In the genomic region with DNA sequence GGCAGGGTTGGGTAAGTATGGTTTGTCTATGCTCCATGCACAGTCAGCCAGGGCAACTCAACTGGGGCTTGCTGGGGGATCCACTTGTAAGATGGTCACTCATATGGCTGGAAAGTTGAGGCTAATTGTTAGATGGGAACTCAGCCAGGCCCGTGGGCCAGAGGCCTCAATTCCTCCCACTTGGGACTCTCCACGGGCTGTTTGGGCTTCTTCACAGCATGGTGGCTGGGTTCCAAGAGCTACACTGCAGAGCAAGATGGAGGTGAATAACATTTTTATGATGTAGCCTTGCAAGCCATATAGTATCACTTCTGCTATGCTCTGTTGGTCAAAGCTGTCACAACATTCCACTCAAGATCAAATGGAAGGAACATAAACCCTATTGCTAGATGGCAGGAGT, we compare ENCODE assay signal across 20 cellular contexts. TPM values are rescaled to one million over a fixed set of nuclear protein-coding genes. Genes with fewer than 3 reads are reported as not detected.
DNase-seq lines count a peak whose midpoint lies in the region; ATAC-seq, FAIRE-seq and TF ChIP-seq lines count a peak whose summit lies in the region.
"Had no signal": no experiment of that assay in that cellular context is flagged by ENCODE, and none has a peak within 500 bp of the region (broad histone marks: within the 10 kb centered on the region; RNA-seq: fewer than 3 reads in every experiment).

No MANE protein-coding gene starts in this region.

- H3K9me3 ChIP-seq in CD8-positive, alpha-beta memory T cell (ENCODE audit: low read length): no peaks in the 10 kb centered on the region
- no peaks in the 10 kb centered on the region for H3K9me3 ChIP-seq in T-helper 17 cell (ENCODE audit: control insufficient read depth, low read length, poor library complexity, severe bottlenecking)
- H3K9me3 ChIP-seq in endothelial cell of umbilical vein (replicated peaks; ENCODE audit: control insufficient read depth, insufficient read depth, low read length): no peaks in the 10 kb centered on the region
- H3K9me3 ChIP-seq: esophagus squamous epithelium, vagina had no signal

- no peaks in the 10 kb centered on the region for H3K79me2 ChIP-seq in endothelial cell of umbilical vein (ENCODE audit: control insufficient read depth, insufficient read depth, low read length)

- no peak for TF ChIP-seq CTCF in CD14-positive monocyte (IDR thresholded peaks at IDR 0.05)
- TF ChIP-seq CTCF in endothelial cell of umbilical vein (IDR thresholded peaks at IDR 0.05; ENCODE audit: extremely low read depth in 1 of 2, insufficient read depth in 1 of 2, low read depth in 1 of 2, low read length in 2 of 2): no peak
- no peak for TF ChIP-seq CTCF in HFFc6 (IDR thresholded peaks at IDR 0.05)

- H3K27ac Mint-ChIP-seq in CD14-positive monocyte: peak overlapping the region; percentile 17 to 84 (median 43)
- peak overlapping the region in 6 of 8 donors; percentile 11 to 80 (median 44) for H3K27ac Mint-ChIP-seq in CD8-positive, alpha-beta memory T cell
- H3K27ac Mint-ChIP-seq in T-helper 17 cell: peak overlapping the region; percentile 95
- H3K27ac Mint-ChIP-seq in HFFc6: no peak overlapping the region

- H3K4me2 ChIP-seq in endothelial cell of umbilical vein (ENCODE audit: insufficient read depth, low read length): peak overlapping the region; percentile 92

- POLR2A ChIA-PET in CD8-positive, alpha-beta memory T cell (lab: Charles Lee): interaction anchor here (0.5 to 1.1 kb wide), 2 partner anchors 38 to 65 kb away, joined by 3 read pairs; no protein-coding TSS in a partner anchor
- POLR2A ChIA-PET in endothelial cell of umbilical vein (lab: Charles Lee): interaction anchor here (1.0 kb wide), 1 partner anchor 16 kb away, joined by 4 read pairs; no protein-coding TSS in a partner anchor

- BruUV-seq in endothelial cell of umbilical vein (replicated peaks; lab: Mats Ljungman, UMichigan): no TSS peak

- ATAC-seq in T-helper 17 cell: no peak

- H3K4me1 ChIP-seq in CD8-positive, alpha-beta memory T cell (ENCODE audit: insufficient read depth, low read length): peaks cover 32% of the 10 kb centered on the region
- peaks cover 18% of the 10 kb centered on the region for H3K4me1 ChIP-seq in endothelial cell of umbilical vein (ENCODE audit: control insufficient read depth, extremely low read depth, insufficient read depth, low read length)

- H3K4me1 Mint-ChIP-seq in CD14-positive monocyte: peaks cover 64% of the 10 kb centered on the region
- peaks cover 50 to 65% (median 64%) of the 10 kb centered on the region in 3 donors for H3K4me1 Mint-ChIP-seq in CD8-positive, alpha-beta memory T cell
- H3K4me1 Mint-ChIP-seq in T-helper 17 cell: peaks cover 46% of the 10 kb centered on the region
- H3K4me1 Mint-ChIP-seq in HFFc6 (ENCODE audit: low read depth): no peaks in the 10 kb centered on the region

- intact Hi-C loops in CD14-positive monocyte (cut with micrococcal nuclease): loop anchor here in 1 of 2 donors (5.0 kb wide), 1 partner anchor 38 kb away; a partner anchor contains a TSS
- intact Hi-C loops in endothelial cell of umbilical vein (cut with micrococcal nuclease): loop anchor here (1.0 to 2.0 kb wide), 3 partner anchors 17 to 39 kb away; a partner anchor contains a TSS

- no peaks in the 10 kb centered on the region for H4K20me1 ChIP-seq in endothelial cell of umbilical vein (replicated peaks; ENCODE audit: control insufficient read depth, extremely low read depth, insufficient read depth, low read length)

- FAIRE-seq in endothelial cell of umbilical vein (lab: Jason Lieb, UNC): no peak
- FAIRE-seq: colon had no signal

- H3K36me3 ChIP-seq in CD8-positive, alpha-beta memory T cell (ENCODE audit: insufficient read depth, low read length): no peaks in the 10 kb centered on the region
- H3K36me3 ChIP-seq in endothelial cell of umbilical vein (ENCODE audit: control insufficient read depth in 2 of 2, extremely low read depth in 1 of 2, insufficient read depth in 2 of 2, low read length in 2 of 2): no peaks in the 10 kb centered on the region
- H3K36me3 ChIP-seq: esophagus squamous epithelium, heart left ventricle, vagina had no signal

- H3K36me3 Mint-ChIP-seq in CD14-positive monocyte (peaks cover 16 to 27% of the 10 kb centered on the region in 2 donors), T-helper 17 cell (ENCODE audit: low read depth) (peaks cover 2% of the 10 kb centered on the region), HFFc6 (ENCODE audit: low read depth) (no peaks in the 10 kb centered on the region)
- H3K36me3 Mint-ChIP-seq in CD8-positive, alpha-beta memory T cell: peaks cover 4 to 16% (median 6%) of the 10 kb centered on the region in 3 donors

- H3K9ac ChIP-seq in endothelial cell of umbilical vein (replicated peaks; ENCODE audit: extremely low read depth, insufficient read depth, low read length): no peak overlapping the region

- H2AFZ ChIP-seq in endothelial cell of umbilical vein (ENCODE audit: low read depth, low read length): peak overlapping the region; percentile 34

- CTCF ChIA-PET in CD8-positive, alpha-beta memory T cell (lab: Charles Lee): interaction anchor here (0.8 kb wide), 1 partner anchor 208 kb away, joined by 3 read pairs; no protein-coding TSS in a partner anchor
- CTCF ChIA-PET in endothelial cell of umbilical vein (lab: Charles Lee): interaction anchor here (1.3 to 1.5 kb wide), 2 partner anchors 20 to 123 kb away, joined by 3 to 4 read pairs; no protein-coding TSS in a partner anchor

- H3K27me3 ChIP-seq in CD8-positive, alpha-beta memory T cell (ENCODE audit: insufficient read depth, low read length, poor library complexity, severe bottlenecking): no peaks in the 10 kb centered on the region
- H3K27me3 ChIP-seq in endothelial cell of umbilical vein (ENCODE audit: control insufficient read depth in 2 of 2, insufficient read depth in 2 of 2, low read length in 2 of 2): no peaks in the 10 kb centered on the region
- H3K27me3 ChIP-seq: esophagus squamous epithelium, heart left ventricle, vagina had no signal

- no peak for TF ChIP-seq POLR2A in endothelial cell of umbilical vein (IDR thresholded peaks at IDR 0.05; ENCODE audit: low read depth, low read length)

- H3K27me3 Mint-ChIP-seq in CD14-positive monocyte (ENCODE audit: low read depth in 3 of 3) (no peaks in the 10 kb centered on the region), T-helper 17 cell (no peaks in the 10 kb centered on the region), HFFc6 (ENCODE audit: insufficient read depth) (no peaks in the 10 kb centered on the region)
- no peaks in the 10 kb centered on the region for H3K27me3 Mint-ChIP-seq in CD8-positive, alpha-beta memory T cell

- H3K4me3 Mint-ChIP-seq in CD14-positive monocyte: peak overlapping the region in 1 of 2 donors; percentile 82
- peak overlapping the region; percentile 72 to 84 (median 75) for H3K4me3 Mint-ChIP-seq in CD8-positive, alpha-beta memory T cell
- peak overlapping the region; percentile 92 for H3K4me3 Mint-ChIP-seq in T-helper 17 cell
- no peak overlapping the region for H3K4me3 Mint-ChIP-seq in HFFc6

- dilution Hi-C loops in endothelial cell of umbilical vein (cut with MboI; ENCODE audit: extremely low pct_ligation_motif_present, low sequenced_read_pairs): no loop called here

- H3K9me1 ChIP-seq in endothelial cell of umbilical vein (replicated peaks; ENCODE audit: control insufficient read depth, extremely low read depth, insufficient read depth, low read length): no peaks in the 10 kb centered on the region

- peaks cover 2 to 7% (median 3%) of the 10 kb centered on the region in 7 donors for H3K9me3 Mint-ChIP-seq in CD14-positive monocyte
- H3K9me3 Mint-ChIP-seq in CD8-positive, alpha-beta memory T cell: no peaks in the 10 kb centered on the region
- peaks cover 45% of the 10 kb centered on the region for H3K9me3 Mint-ChIP-seq in HFFc6

- no peak for DNase-seq in CD14-positive monocyte (ENCODE audit: low spot score)
- DNase-seq in CD8-positive, alpha-beta memory T cell: no peak
- DNase-seq in T-helper 17 cell: no peak
- DNase-seq in endothelial cell of umbilical vein (ENCODE audit: low read depth, low spot score): peak; percentile 47
- no peak for DNase-seq in HFFc6
- DNase-seq in DMS153 treated with DMSO at 0.1 percent for 48 hours (lab: John Stamatoyannopoulos, UW; ENCODE audit: unreplicated experiment): no peak
- DNase-seq in NCI-H2171 treated with DMSO at 0.1 percent for 48 hours (lab: John Stamatoyannopoulos, UW): no peak
- no peak for DNase-seq in H4 (ENCODE audit: low spot score)
- DNase-seq: activated CD8-positive, alpha-beta memory T cell treated with anti-CD3 and anti-CD28 coated beads for 24 hours; amniotic stem cell; C1 segment of cervical spinal cord; esophagus squamous epithelium; heart left ventricle; KG1; NCI-H187; NCI-H69; retina had no signal

- peak overlapping the region; percentile 8 for H3K4me3 ChIP-seq in CD8-positive, alpha-beta memory T cell (ENCODE audit: low read length)
- H3K4me3 ChIP-seq in endothelial cell of umbilical vein (replicated peaks in 1 of 3; ENCODE audit: insufficient read depth in 1 of 3, low read depth in 1 of 3, low read length in 3 of 3): no peak overlapping the region
- H3K4me3 ChIP-seq: vagina had no signal

- no peak overlapping the region for H3K27ac ChIP-seq in CD8-positive, alpha-beta memory T cell (ENCODE audit: low read depth, low read length)
- H3K27ac ChIP-seq in endothelial cell of umbilical vein (ENCODE audit: insufficient read depth, low read depth, low read length): no peak overlapping the region
- H3K27ac ChIP-seq: RWPE1, vagina had no signal

TF ChIP-seq in endothelial cell of umbilical vein, 7 proteins besides CTCF, POLR2A, EP300 and RAD21 (continues in another document):
- no peak for TF ChIP-seq JUN (IDR thresholded peaks at IDR 0.05; ENCODE audit: borderline replicate concordance, insufficient read depth, insufficient read length, low read depth)
- TF ChIP-seq POLR2AphosphoS5 (IDR thresholded peaks at IDR 0.05; ENCODE audit: insufficient read depth, low read depth, low read length): no peak

RNA-seq across cellular contexts. Expression of a gene that starts 39.2 kb away (rescaled TPM):
- polyA plus RNA-seq in CD14-positive monocyte (10 to 100 TPM; 46.6 to 46.7 TPM), endothelial cell of umbilical vein (16.2 and 17.0 TPM in 2 replicates)
- 10 to 100 TPM; 66.2 to 74.4 TPM for total RNA-seq in CD8-positive, alpha-beta memory T cell
- 65.6 TPM for polyA plus RNA-seq in CD8-positive, alpha-beta memory T cell
- total RNA-seq in T-helper 17 cell (100 to 1,000 TPM; 160 to 169 TPM), endothelial cell of umbilical vein (23.5 and 30.6 TPM in 2 replicates)
- polyA plus RNA-seq in endothelial cell of umbilical vein (2011; cell fraction: cytosol; rRNA removed): 11.3 and 13.5 TPM in 2 replicates
- polyA plus RNA-seq in endothelial cell of umbilical vein (2011; cell fraction: nucleus; rRNA removed): 26.0 and 29.5 TPM in 2 replicates
- 10.0 and 10.7 TPM in 2 replicates for polyA plus RNA-seq in endothelial cell of umbilical vein (2012)
- 80.5 and 81.2 TPM in 2 replicates for polyA minus RNA-seq in endothelial cell of umbilical vein
- polyA minus RNA-seq in endothelial cell of umbilical vein (2011; cell fraction: cytosol; rRNA and poly(A)+ RNA removed): not detected
- polyA minus RNA-seq in endothelial cell of umbilical vein (2011; cell fraction: nucleus; rRNA and poly(A)+ RNA removed): 172 and 226 TPM in 2 replicates
- not detected for total RNA-seq in HFFc6 (2021; fragmentation: NEBNext Ultra II Directional; extraction: Animal tissue kit (Norgen Biotek cat#: 25700))
- 55.0 and 58.3 TPM in 2 replicates for total RNA-seq in H4 (2014; rRNA removed; shearing (Covaris generic))

Comparison
In these comparisons a context has a peak if more than half of its experiments do, and no peak if none do; other contexts are left out.
1. RNA of a gene that starts 39.2 kb away (total RNA-seq): 160 to 169 TPM in T-helper 17 cell, 66.2 to 74.4 TPM in CD8-positive, alpha-beta memory T cell, 55.0 to 58.3 TPM in H4 and 23.5 to 30.6 TPM in endothelial cell of umbilical vein; not detected in HFFc6; every median in the first group is over 10 times any median in the second.